In genomic region chr14:74698894-74699293, GRCh38 we compare ENCODE assay signal across 24 cellular contexts. TPM values are rescaled to one million over a fixed set of nuclear protein-coding genes. Genes with fewer than 3 reads are reported as not detected.
DNase-seq lines count a peak whose midpoint lies in the region; ATAC-seq and TF ChIP-seq lines count a peak whose summit lies in the region.
"Had no signal": no experiment of that assay in that cellular context is flagged by ENCODE, and none has a peak within 500 bp of the region (broad histone marks: within the 10 kb centered on the region; RNA-seq: fewer than 3 reads in every experiment).

No MANE protein-coding gene starts in this region.

- in situ Hi-C loops in mammary epithelial cell (cut with MboI; ENCODE audit: low sequenced_read_pairs in 2 of 2): no loop called here

- BruUV-seq in mammary epithelial cell (replicated peaks; lab: Mats Ljungman, UMichigan): no TSS peak
- no TSS peak for BruUV-seq in A673 (replicated peaks; lab: Mats Ljungman, UMichigan)

- DNase-seq in HL-60 (ENCODE audit: low read depth in 1 of 2, low spot score in 1 of 2) (no peak), mammary epithelial cell (peak; percentile 88), UCSD-AML1 (lab: John Stamatoyannopoulos, UW; ENCODE audit: unreplicated experiment) (no peak), NCI-H1436 (lab: John Stamatoyannopoulos, UW) (no peak), A673 (ENCODE audit: low spot score) (no peak)
- DNase-seq: CD4-positive, alpha-beta T cell; COR-L47; DMS53; GOT3; HFFc6; KBM-7; MG63; NCI-H1105 treated with DMSO at 0.1 percent for 48 hours; NCI-H2029 treated with DMSO at 0.1 percent for 48 hours; NCI-H446 treated with DMSO at 0.1 percent for 48 hours; NCI-H526; SIG-M5 had no signal

- H2AFZ ChIP-seq in mammary epithelial cell (ENCODE audit: low read depth, low read length): no peak overlapping the region

- H3K9ac ChIP-seq in mammary epithelial cell (ENCODE audit: insufficient read depth, low read length): no peak overlapping the region
- H3K9ac ChIP-seq: BLaER1 had no signal

- WGBS in mammary epithelial cell (ENCODE audit: low coverage, missing lambda C conversion rate): 4% methylated on average over 2 of the region's 2 CpGs

- dilution Hi-C loops in mammary epithelial cell (cut with HindIII; ENCODE audit: low sequenced_read_pairs): no loop called here

- no peaks in the 10 kb centered on the region for H4K20me1 ChIP-seq in mammary epithelial cell (ENCODE audit: insufficient read depth, low read length)

- peak; percentile 26 for ATAC-seq in esophagus mucosa
- no peak for ATAC-seq in HG03571 (IDR thresholded peaks at IDR 0.05; ENCODE audit: unreplicated experiment)
- ATAC-seq: Panc1 had no signal

- peaks cover 91% of the 10 kb centered on the region for H3K79me2 ChIP-seq in mammary epithelial cell (ENCODE audit: insufficient read depth, low read length)

- H3K4me1 ChIP-seq in mammary epithelial cell (ENCODE audit: insufficient read depth, low read length): peaks cover 30% of the 10 kb centered on the region
- H3K4me1 ChIP-seq in neutrophil (ENCODE audit: control insufficient read depth in 1 of 2, insufficient read depth in 1 of 2, low read depth in 1 of 2, low read length in 1 of 2): peaks cover 55 to 57% of the 10 kb centered on the region in 2 experiments
- no peaks in the 10 kb centered on the region for H3K4me1 ChIP-seq in A673 (ENCODE audit: insufficient read depth, low read length, poor library complexity, severe bottlenecking)
- H3K4me1 ChIP-seq: HAP-1 had no signal

- POLR2A ChIA-PET in A673 (lab: Charles Lee; ENCODE audit: low non-redundant PET): no interaction called here

- CTCF ChIA-PET in mammary epithelial cell (lab: Charles Lee; ENCODE audit: low non-redundant PET): no interaction called here
- CTCF ChIA-PET in A673 (lab: Charles Lee): interaction anchor here (0.6 kb wide), 1 partner anchor 64 kb away, joined by 4 read pairs; the partner anchor contains the start of gene YLPM1

- H3K27me3 ChIP-seq in HL-60 (ENCODE audit: insufficient read depth, poor library complexity, severe bottlenecking) (no peaks in the 10 kb centered on the region), mammary epithelial cell (ENCODE audit: insufficient read depth, low read length) (no peaks in the 10 kb centered on the region), neutrophil (no peaks in the 10 kb centered on the region), A673 (replicated peaks; ENCODE audit: insufficient read depth, low read depth, low read length, poor library complexity) (no peaks in the 10 kb centered on the region)
- H3K27me3 ChIP-seq: BLaER1, MG63 had no signal

- H3K36me3 ChIP-seq in mammary epithelial cell (ENCODE audit: insufficient read depth, low read length) (no peaks in the 10 kb centered on the region), neutrophil (peaks cover 4% of the 10 kb centered on the region), A673 (ENCODE audit: insufficient read depth, low read length, poor library complexity, severe bottlenecking) (no peaks in the 10 kb centered on the region)
- H3K36me3 ChIP-seq: HAP-1, MG63 had no signal

- peak overlapping the region; percentile 56 for H3K4me2 ChIP-seq in mammary epithelial cell (ENCODE audit: insufficient read depth, low read depth, low read length)
- H3K4me2 ChIP-seq: BLaER1 had no signal

- H3K27ac ChIP-seq in HL-60 (replicated peaks): 0 out of 2 replicates have a peak overlapping the region, but pooled peaks have one; percentile 21
- peak overlapping the region; percentile 52 for H3K27ac ChIP-seq in mammary epithelial cell (ENCODE audit: insufficient read depth, low read depth, low read length)
- peak overlapping the region; percentile 95 for H3K27ac ChIP-seq in neutrophil
- no peak overlapping the region for H3K27ac ChIP-seq in A673 (ENCODE audit: low read depth, low read length, poor library complexity, severe bottlenecking)
- H3K27ac ChIP-seq: BLaER1, SK-N-MC had no signal

- intact Hi-C loops in mammary epithelial cell (cut with micrococcal nuclease): no loop called here
- intact Hi-C loops in A673 (cut with micrococcal nuclease; ENCODE audit: unreplicated experiment): no loop called here

- peaks cover 13% of the 10 kb centered on the region for H3K9me3 ChIP-seq in mammary epithelial cell (replicated peaks; ENCODE audit: insufficient read depth, low read length)
- no peaks in the 10 kb centered on the region for H3K9me3 ChIP-seq in neutrophil
- H3K9me3 ChIP-seq in A673 (ENCODE audit: low read depth, low read length, poor library complexity, severe bottlenecking): no peaks in the 10 kb centered on the region

- H3K4me3 ChIP-seq in HL-60 (replicated peaks; ENCODE audit: insufficient read depth, low read length) (no peak overlapping the region), mammary epithelial cell (replicated peaks in 1 of 3; ENCODE audit: insufficient read depth in 1 of 3, low read depth in 2 of 3, low read length in 3 of 3) (no peak overlapping the region), neutrophil (ENCODE audit: low read depth in 1 of 2, low read length in 1 of 2) (peak overlapping the region; percentile 18 to 42), A673 (ENCODE audit: low read depth, low read length, poor library complexity, severe bottlenecking) (no peak overlapping the region)
- H3K4me3 ChIP-seq: BLaER1, HAP-1, MG63, SK-N-MC had no signal

- no peak for TF ChIP-seq CTCF in HL-60 (IDR thresholded peaks at IDR 0.05; ENCODE audit: insufficient read depth, low read length)
- no peak for TF ChIP-seq CTCF in mammary epithelial cell (conservative IDR thresholded peaks at IDR 0.05 in 1 of 2, IDR thresholded peaks at IDR 0.05 in 1 of 2; ENCODE audit: extremely low read depth in 1 of 2, insufficient read depth in 1 of 2, low read depth in 1 of 2, low read length in 2 of 2)
- TF ChIP-seq CTCF in neutrophil (IDR thresholded peaks at IDR 0.05): no peak
- no peak for TF ChIP-seq CTCF in A673 (conservative IDR thresholded peaks at IDR 0.05; ENCODE audit: low read depth, low read length)

RNA-seq across cellular contexts. Expression of gene AREL1, which starts 14.0 kb away (rescaled TPM):
- 10 to 100 TPM; 39.3 to 51.8 TPM for total RNA-seq in mammary epithelial cell
- 38.5 TPM for polyA plus RNA-seq in mammary epithelial cell
- polyA minus RNA-seq in mammary epithelial cell: 61.9 TPM
- 24.1 TPM for total RNA-seq in esophagus mucosa
- total RNA-seq in A673 (2021): 48.7 and 52.1 TPM in 2 replicates

RNA-seq across cellular contexts. Expression of gene FCF1, which starts 14.1 kb away (rescaled TPM):
- total RNA-seq in mammary epithelial cell: 10 to 100 TPM; 39.2 to 57.1 TPM
- 32.3 TPM for polyA plus RNA-seq in mammary epithelial cell
- 46.0 TPM for polyA minus RNA-seq in mammary epithelial cell
- 38.8 TPM for total RNA-seq in esophagus mucosa
- total RNA-seq in A673 (2021): 73.1 and 74.2 TPM in 2 replicates

Comparison
In these comparisons a context has a peak if more than half of its experiments do, and no peak if none do; other contexts are left out.
1. H3K4me3 ChIP-seq: peak in neutrophil (2 of 2); none in HL-60 (single experiment), mammary epithelial cell (0 of 3) and A673 (single experiment).